12 cellular contexts compared by ENCODE assay signal in genomic region chr10:102870221-102870620, GRCh38. TPM values are rescaled to one million over a fixed set of nuclear protein-coding genes. Genes with fewer than 3 reads are reported as not detected.
DNase-seq lines count a peak whose midpoint lies in the region; ATAC-seq and TF ChIP-seq lines count a peak whose summit lies in the region.
"Had no signal": no experiment of that assay in that cellular context is flagged by ENCODE, and none has a peak within 500 bp of the region (broad histone marks: within the 10 kb centered on the region; RNA-seq: fewer than 3 reads in every experiment).

No MANE protein-coding gene starts in this region.

- peak overlapping the region; percentile 53 to 66 for H3K4me3 ChIP-seq in SK-N-SH (ENCODE audit: low read depth in 2 of 2, low read length in 1 of 2)
- peak overlapping the region; percentile 49 for H3K4me3 ChIP-seq in astrocyte of the cerebellum (ENCODE audit: low read depth, low read length)
- H3K4me3 ChIP-seq in liver (ENCODE audit: low read depth in 1 of 3, low read length in 3 of 3), result peak overlapping the region in 2 of 3 donors; percentile 74 to 86

- 97% methylated on average over 10 of the region's 10 CpGs for WGBS in SK-N-SH (ENCODE audit: low lambda C conversion rate)
- 67% methylated on average over 10 of the region's 10 CpGs for WGBS in liver

- peak overlapping the region; percentile 96 for H3K4me2 ChIP-seq in SK-N-SH

- peaks cover 13% of the 10 kb centered on the region for H3K4me1 Mint-ChIP-seq in stimulated activated effector memory CD8-positive, alpha-beta T cell treated with anti-CD3 and anti-CD28 coated beads, Interleukin-12 subunit alpha, Interleukin-12 subunit beta, amount 100 ng/mL, for 72 hours

- peaks cover 8% of the 10 kb centered on the region for H3F3A ChIP-seq in SK-N-SH (replicated peaks; ENCODE audit: insufficient read depth)

- H3K9me3 Mint-ChIP-seq in stimulated activated effector memory CD8-positive, alpha-beta T cell treated with anti-CD3 and anti-CD28 coated beads, Interleukin-12 subunit alpha, Interleukin-12 subunit beta, amount 100 ng/mL, for 72 hours, result no peaks in the 10 kb centered on the region

- H4K20me1 ChIP-seq in SK-N-SH (ENCODE audit: insufficient read depth), result no peaks in the 10 kb centered on the region

- TF ChIP-seq EP300 in SK-N-SH (IDR thresholded peaks at IDR 0.05; ENCODE audit: borderline replicate concordance in 1 of 2, low read depth in 1 of 2, low read length in 1 of 2), result no peak

- no peaks in the 10 kb centered on the region for H3K36me3 Mint-ChIP-seq in stimulated activated effector memory CD8-positive, alpha-beta T cell treated with anti-CD3 and anti-CD28 coated beads, Interleukin-12 subunit alpha, Interleukin-12 subunit beta, amount 100 ng/mL, for 72 hours

- peak overlapping the region; percentile 60 for H3K4me3 Mint-ChIP-seq in stimulated activated effector memory CD8-positive, alpha-beta T cell treated with anti-CD3 and anti-CD28 coated beads, Interleukin-12 subunit alpha, Interleukin-12 subunit beta, amount 100 ng/mL, for 72 hours

- H3K9ac ChIP-seq in SK-N-SH (no peak overlapping the region), liver (ENCODE audit: low read depth in 1 of 2, low read length in 2 of 2) (peak overlapping the region in 1 of 2 donors; percentile 74)

- no peaks in the 10 kb centered on the region for H3K9me3 ChIP-seq in SK-N-SH
- no peaks in the 10 kb centered on the region for H3K9me3 ChIP-seq in liver (ENCODE audit: control insufficient read depth in 4 of 4, low read length in 3 of 4)

- no peaks in the 10 kb centered on the region for H3K27me3 ChIP-seq in SK-N-SH (ENCODE audit: insufficient read depth)
- H3K27me3 ChIP-seq in liver (ENCODE audit: control insufficient read depth in 4 of 4, insufficient read depth in 4 of 4, low read length in 3 of 4), result no peaks in the 10 kb centered on the region

- no peaks in the 10 kb centered on the region for H3K9me2 ChIP-seq in SK-N-SH

- H3K79me2 ChIP-seq in SK-N-SH (ENCODE audit: insufficient read depth), result no peaks in the 10 kb centered on the region

- TF ChIP-seq RAD21 in SK-N-SH (IDR thresholded peaks at IDR 0.05; ENCODE audit: low read length), result no peak
- no peak for TF ChIP-seq RAD21 in liver (IDR thresholded peaks at IDR 0.05)

- in situ Hi-C loops in astrocyte of the cerebellum (cut with HindIII; ENCODE audit: low sequenced_read_pairs), result no loop called here

- H3K36me3 ChIP-seq in SK-N-SH (replicated peaks in 1 of 2; ENCODE audit: control insufficient read depth in 1 of 2, insufficient read depth in 2 of 2, low read length in 1 of 2), result peaks cover 3 to 7% of the 10 kb centered on the region in 2 experiments
- no peaks in the 10 kb centered on the region for H3K36me3 ChIP-seq in liver (ENCODE audit: control insufficient read depth in 4 of 4, insufficient read depth in 3 of 4, low read depth in 1 of 4, low read length in 3 of 4)

- no peak for TF ChIP-seq CTCF in SK-N-SH (IDR thresholded peaks at IDR 0.05)
- no peak for TF ChIP-seq CTCF in astrocyte of the cerebellum (IDR thresholded peaks at IDR 0.05; ENCODE audit: low read depth, low read length, missing control alignments)
- no peak for TF ChIP-seq CTCF in liver (IDR thresholded peaks at IDR 0.05; ENCODE audit: low read depth, low read length, missing input control)

- no peak overlapping the region for H3K27ac Mint-ChIP-seq in stimulated activated effector memory CD8-positive, alpha-beta T cell treated with anti-CD3 and anti-CD28 coated beads, Interleukin-12 subunit alpha, Interleukin-12 subunit beta, amount 100 ng/mL, for 72 hours

- no peak for ATAC-seq in SK-N-SH treated with all-trans-retinoic acid at 6 μM for 48 hours
- no peak for ATAC-seq in stimulated activated effector memory CD8-positive, alpha-beta T cell treated with anti-CD3 and anti-CD28 coated beads, Interleukin-12 subunit alpha, Interleukin-12 subunit beta, amount 100 ng/mL, for 72 hours
- ATAC-seq in GM19463 (IDR thresholded peaks at IDR 0.05; ENCODE audit: unreplicated experiment), result no peak

- DNase-seq in SK-N-SH (no peak), astrocyte of the cerebellum (ENCODE audit: low read depth) (no peak), Kasumi-1 (lab: John Stamatoyannopoulos, UW) (no peak), NCI-H2081 (lab: John Stamatoyannopoulos, UW) (no peak)
- DNase-seq in stimulated activated effector memory CD8-positive, alpha-beta T cell treated with anti-CD3 and anti-CD28 coated beads, Interleukin-12 subunit alpha, Interleukin-12 subunit beta, amount 100 ng/mL, for 72 hours (ENCODE audit: low spot score in 2 of 2), result no peak
- DNase-seq: activated CD4-positive, alpha-beta T cell treated with anti-CD3 and anti-CD28 coated beads, Interleukin-2, amount 50 U/mL, for 4 hours; NCI-H1417 treated with DMSO at 0.1 percent for 48 hours had no signal

- CTCF ChIA-PET in SK-N-SH (lab: Yijun Ruan, JAX), result interaction anchor here (1.3 to 1.6 kb wide), 2 partner anchors 35 to 37 kb away, joined by 5 read pairs; no protein-coding TSS in a partner anchor

- POLR2A ChIA-PET in SK-N-SH (lab: Yijun Ruan, JAX), result no interaction called here

- H3K4me1 ChIP-seq in SK-N-SH (ENCODE audit: control insufficient read depth in 1 of 2, insufficient read depth in 2 of 2, low read depth in 1 of 2, low read length in 1 of 2) (peaks cover 0 to 6% of the 10 kb centered on the region in 2 experiments; a peak in 1 of 4 replicates), liver (ENCODE audit: control insufficient read depth in 4 of 4, insufficient read depth in 4 of 4, low read length in 3 of 4) (peaks cover 1 to 21% (median 7%) of the 10 kb centered on the region in 4 donors)

- H3K27ac ChIP-seq in SK-N-SH (ENCODE audit: low read depth in 2 of 2, low read length in 1 of 2) (no peak overlapping the region), liver (ENCODE audit: low read depth in 1 of 2, low read length in 2 of 2) (no peak overlapping the region)
- H3K27ac ChIP-seq: 22Rv1 had no signal

- H2AFZ ChIP-seq in SK-N-SH (ENCODE audit: low read depth), result peak overlapping the region; percentile 97; the same call in 1 of the 2 replicates

TF ChIP-seq in SK-N-SH, 30 proteins besides CTCF, POLR2A, EP300 and RAD21 (continues in another document):
- TF ChIP-seq MEF2A (IDR thresholded peaks at IDR 0.05; ENCODE audit: borderline replicate concordance, low read depth), result no peak
- TF ChIP-seq TEAD4 (IDR thresholded peaks at IDR 0.05; ENCODE audit: borderline replicate concordance, insufficient read depth), result no peak
- TF ChIP-seq PBX3 (IDR thresholded peaks at IDR 0.05), result no peak

TF ChIP-seq in SK-N-SH treated with all-trans-retinoic acid at 6 μM for 48 hours, 23 proteins besides CTCF, POLR2A, EP300 and RAD21:
- TF ChIP-seq OSR1 (CRISPR knock-in tag; IDR thresholded peaks at IDR 0.05) (no peak), RARB (CRISPR knock-in tag; IDR thresholded peaks at IDR 0.05) (no peak), ZFP3 (CRISPR knock-in tag; IDR thresholded peaks at IDR 0.05) (no peak), GLIS3 (CRISPR knock-in tag; IDR thresholded peaks at IDR 0.05) (no peak), CSRNP3 (CRISPR knock-in tag; IDR thresholded peaks at IDR 0.05) (no peak)
TF ChIP-seq in SK-N-SH treated with all-trans-retinoic acid at 6 μM for 48 hours: peak in this region for 0.

TF ChIP-seq in liver, 16 proteins besides CTCF, POLR2A, EP300 and RAD21:
- TF ChIP-seq NR2F2 (IDR thresholded peaks at IDR 0.05) (no peak), REST (IDR thresholded peaks at IDR 0.05) (no peak), RXRA (IDR thresholded peaks at IDR 0.05) (no peak), HNF4G (IDR thresholded peaks at IDR 0.05) (no peak)

RNA-seq across cellular contexts. Expression of gene AS3MT, which starts 1.0 kb away (rescaled TPM):
- polyA plus RNA-seq in SK-N-SH (2012; rRNA removed) (9.0 and 9.7 TPM in 2 replicates), liver (10 to 100 TPM; 13.4 to 13.6 TPM)
- polyA plus RNA-seq in SK-N-SH (2012; cell fraction: cytosol; rRNA removed), result 12.0 and 14.0 TPM in 2 replicates
- 5.3 and 10.5 TPM in 2 replicates for polyA plus RNA-seq in SK-N-SH (2012; cell fraction: nucleus; rRNA removed)
- 10 to 100 TPM; 18.8 to 38.1 TPM for total RNA-seq in liver

RNA-seq across cellular contexts. Expression of gene BORCS7, which starts 16.2 kb away (rescaled TPM):
- polyA plus RNA-seq in SK-N-SH (2012; rRNA removed) (42.7 and 45.4 TPM in 2 replicates), liver (10 to 100 TPM; 30.5 to 55.0 TPM)
- 55.3 and 63.0 TPM in 2 replicates for polyA plus RNA-seq in SK-N-SH (2012; cell fraction: cytosol; rRNA removed)
- polyA plus RNA-seq in SK-N-SH (2012; cell fraction: nucleus; rRNA removed), result 12.8 and 19.2 TPM in 2 replicates
- total RNA-seq in liver, result 10 to 100 TPM; 30.0 to 30.6 TPM

RNA-seq across cellular contexts. Expression of gene CYP17A1, which starts 33.0 kb away (rescaled TPM):
- polyA plus RNA-seq in SK-N-SH (2012; rRNA removed) (not detected in 2 replicates), liver (10 to 100 TPM in 1 of 2 donors, under 1 TPM in 1; 0.16 to 13.1 TPM)
- polyA plus RNA-seq in SK-N-SH (2012; cell fraction: cytosol; rRNA removed), result not detected in 2 replicates
- polyA plus RNA-seq in SK-N-SH (2012; cell fraction: nucleus; rRNA removed), result 0.04 TPM in 1 of 2 replicates, not detected in the other
- 1 to 10 TPM in 1 of 2 donors, not detected in 1; 1.0 TPM for total RNA-seq in liver
- total RNA-seq: dermis microvascular lymphatic vessel endothelial cell had no signal

RNA-seq across cellular contexts. Expression of gene CNNM2, which starts 47.9 kb away (rescaled TPM):
- polyA plus RNA-seq in SK-N-SH (2012; rRNA removed) (2.2 and 4.0 TPM in 2 replicates), liver (1 to 10 TPM; 2.0 to 3.7 TPM)
- polyA plus RNA-seq in SK-N-SH (2012; cell fraction: cytosol; rRNA removed), result 2.5 and 3.1 TPM in 2 replicates
- 5.4 and 5.6 TPM in 2 replicates for polyA plus RNA-seq in SK-N-SH (2012; cell fraction: nucleus; rRNA removed)
- total RNA-seq in liver, result 10 to 100 TPM; 10.2 to 10.8 TPM
